8 cellular contexts compared by ENCODE assay signal in genomic region chr16:89360760-89361435, GRCh38.
A peak's percentile ranks its signal among the peaks of the same experiment; 100 is the strongest.
DNase-seq lines count a peak whose midpoint lies in the region; ATAC-seq and TF ChIP-seq lines count a peak whose summit lies in the region.

No MANE protein-coding gene starts in this region.

- H3K27me3 Mint-ChIP-seq in T-helper 2 cell treated with Interferon-gamma antibody and Interleukin-4, amounts not matched to agents 5 μg/mL and 100 μg/mL, for 36 hours (ENCODE audit: low read depth), result no peaks in the 10 kb centered on the region

- peak overlapping the region; percentile 18 for H3K4me2 ChIP-seq in DOHH2 (ENCODE audit: low read length)

- peak; percentile 87 for DNase-seq in T-helper 2 cell treated with Interferon-gamma antibody and Interleukin-4, amounts not matched to agents 5 μg/mL and 100 μg/mL, for 36 hours (ENCODE audit: low spot score)
- DNase-seq in body of pancreas (peak in 3 of 4 donors; percentile 36 to 47 (median 40)), NCI-H82 (lab: John Stamatoyannopoulos, UW) (no peak), NCI-H2171 (lab: John Stamatoyannopoulos, UW) (no peak)
- peak; percentile 39 to 46 for DNase-seq in stimulated activated CD4-positive, alpha-beta T cell treated with anti-CD3 and anti-CD28 coated beads, Interleukin-1b, Interleukin-23, amount 100 ng/mL, for 1 hour (ENCODE audit: low read depth in 2 of 2)

- H3K9me2 ChIP-seq in DOHH2 (replicated peaks; ENCODE audit: control insufficient read depth, low read length), result no peaks in the 10 kb centered on the region

- H3K27ac Mint-ChIP-seq in T-helper 2 cell treated with Interferon-gamma antibody and Interleukin-4, amounts not matched to agents 5 μg/mL and 100 μg/mL, for 36 hours, result peak overlapping the region; percentile 94

- H3K4me3 Mint-ChIP-seq in T-helper 2 cell treated with Interferon-gamma antibody and Interleukin-4, amounts not matched to agents 5 μg/mL and 100 μg/mL, for 36 hours, result peak overlapping the region; percentile 76

- 43 to 59% methylated on average over 10 to 11 of the region's 12 CpGs for WGBS in body of pancreas, 2 donors

- ATAC-seq in HG02571 (IDR thresholded peaks at IDR 0.05; ENCODE audit: unreplicated experiment) (peak; percentile 40), body of pancreas (no peak), HG03039 (IDR thresholded peaks at IDR 0.05; ENCODE audit: unreplicated experiment) (no peak)

- peaks cover 13% of the 10 kb centered on the region for H3K36me3 Mint-ChIP-seq in T-helper 2 cell treated with Interferon-gamma antibody and Interleukin-4, amounts not matched to agents 5 μg/mL and 100 μg/mL, for 36 hours (ENCODE audit: low read depth)

- TF ChIP-seq POLR2A in body of pancreas (IDR thresholded peaks at IDR 0.05), result no peak

- H3K4me3 ChIP-seq in DOHH2 (ENCODE audit: low read length), result no peak overlapping the region
- no peak overlapping the region for H3K4me3 ChIP-seq in body of pancreas

- H3F3A ChIP-seq in DOHH2 (ENCODE audit: control insufficient read depth, insufficient read depth), result peaks cover 3% of the 10 kb centered on the region; the same call in 1 of the 2 replicates

- no peaks in the 10 kb centered on the region for H3K27me3 ChIP-seq in DOHH2 (ENCODE audit: control insufficient read depth, low read length)
- H3K27me3 ChIP-seq in body of pancreas, result no peaks in the 10 kb centered on the region

- no peak overlapping the region for H3K27ac ChIP-seq in DOHH2 (ENCODE audit: low read depth, low read length)
- peak overlapping the region in 3 of 4 donors; percentile 14 to 70 (median 29) for H3K27ac ChIP-seq in body of pancreas

- peaks cover 62% of the 10 kb centered on the region for H4K20me1 ChIP-seq in DOHH2 (ENCODE audit: control insufficient read depth, insufficient read depth, low read depth, low read length)

- H3K36me3 ChIP-seq in DOHH2 (ENCODE audit: control insufficient read depth, low read length) (peaks cover 30% of the 10 kb centered on the region), body of pancreas (replicated peaks in 1 of 2; ENCODE audit: insufficient read depth in 1 of 2, low read depth in 2 of 2) (no peaks in the 10 kb centered on the region)

- intact Hi-C loops in body of pancreas (cut with DNase I), result no loop called here

- no peaks in the 10 kb centered on the region for H3K9me3 ChIP-seq in DOHH2 (ENCODE audit: control insufficient read depth, insufficient read depth, low read length)
- H3K9me3 ChIP-seq in body of pancreas, result no peaks in the 10 kb centered on the region

- TF ChIP-seq CTCF in DOHH2 (IDR thresholded peaks at IDR 0.05; ENCODE audit: low read depth, low read length, poor library complexity, severe bottlenecking), result no peak
- TF ChIP-seq CTCF in body of pancreas (IDR thresholded peaks at IDR 0.05), result no peak

- peaks cover 84% of the 10 kb centered on the region for H3K4me1 Mint-ChIP-seq in T-helper 2 cell treated with Interferon-gamma antibody and Interleukin-4, amounts not matched to agents 5 μg/mL and 100 μg/mL, for 36 hours (ENCODE audit: low read depth)

- H3K4me1 ChIP-seq in DOHH2 (ENCODE audit: control insufficient read depth, low read length) (peaks cover 71% of the 10 kb centered on the region), body of pancreas (peaks cover 76% of the 10 kb centered on the region)

- no peaks in the 10 kb centered on the region for H3K9me3 Mint-ChIP-seq in T-helper 2 cell treated with Interferon-gamma antibody and Interleukin-4, amounts not matched to agents 5 μg/mL and 100 μg/mL, for 36 hours

- peaks cover 97% of the 10 kb centered on the region for H3K79me2 ChIP-seq in DOHH2 (ENCODE audit: control insufficient read depth, low read length)

Comparison
In these comparisons a context has a peak if more than half of its experiments do, and no peak if none do; other contexts are left out.
1. DNase-seq: peak in T-helper 2 cell treated with Interferon-gamma antibody and Interleukin-4, amounts not matched to agents 5 μg/mL and 100 μg/mL, for 36 hours (single experiment), body of pancreas (3 of 4) and stimulated activated CD4-positive, alpha-beta T cell treated with anti-CD3 and anti-CD28 coated beads, Interleukin-1b, Interleukin-23, amount 100 ng/mL, for 1 hour (2 of 2); none in NCI-H82 (single experiment) and NCI-H2171 (single experiment).